ENCODE assay signal across 8 cellular contexts in genomic region chr10:96673318-96674099, GRCh38. TPM values are rescaled to one million over a fixed set of nuclear protein-coding genes. Genes with fewer than 3 reads are reported as not detected.
DNase-seq lines count a peak whose midpoint lies in the region; ATAC-seq and TF ChIP-seq lines count a peak whose summit lies in the region.

No MANE protein-coding gene starts in this region.

- no peak overlapping the region for H3K4me3 Mint-ChIP-seq in MCF 10A (ENCODE audit: unreplicated experiment)

- peak overlapping the region; percentile 56 for H3K27ac ChIP-seq in substantia nigra (ENCODE audit: low read depth, low read length, poor library complexity, severe bottlenecking)

- H3K36me3 Mint-ChIP-seq in MCF 10A (ENCODE audit: insufficient read depth, unreplicated experiment) = no peaks in the 10 kb centered on the region

- no peak overlapping the region for H3K27ac Mint-ChIP-seq in MCF 10A (ENCODE audit: low read depth, unreplicated experiment)

- no peaks in the 10 kb centered on the region for H3K27me3 Mint-ChIP-seq in MCF 10A (ENCODE audit: insufficient read depth, unreplicated experiment)

- DNase-seq in kidney tubule cell (ENCODE audit: low spot score) (peak; percentile 88), substantia nigra (lab: John Stamatoyannopoulos, UW) (peak in 20 of 49 donors; percentile 3 to 37 (median 16)), MCF 10A (ENCODE audit: unreplicated experiment) (no peak), SW480 (ENCODE audit: low spot score) (no peak), COLO668 (lab: John Stamatoyannopoulos, UW; ENCODE audit: unreplicated experiment) (no peak)

- no peaks in the 10 kb centered on the region for H3K9me3 Mint-ChIP-seq in MCF 10A (ENCODE audit: unreplicated experiment)

- CTCF ChIA-PET in MCF 10A (lab: Yijun Ruan, JAX) = interaction anchor here (0.6 to 0.9 kb wide), 2 partner anchors 33 to 537 kb away, joined by 3 read pairs; no protein-coding TSS in a partner anchor

- POLR2A ChIA-PET in MCF 10A (lab: Yijun Ruan, JAX) = no interaction called here

- no peaks in the 10 kb centered on the region for H3K4me1 Mint-ChIP-seq in MCF 10A (ENCODE audit: insufficient read depth, unreplicated experiment)

- intact Hi-C loops in MCF 10A (cut with micrococcal nuclease) = no loop called here

- no TSS peak for BruUV-seq in MCF 10A (replicated peaks; lab: Mats Ljungman, UMichigan)

- ATAC-seq in GM18907 (IDR thresholded peaks at IDR 0.05; ENCODE audit: unreplicated experiment) (peak; percentile 75), HG03175 (IDR thresholded peaks at IDR 0.05; ENCODE audit: unreplicated experiment) (peak; percentile 66)

- no peak for TF ChIP-seq CTCF in WI38 (IDR thresholded peaks at IDR 0.05; ENCODE audit: low read depth, low read length)
- no peak for TF ChIP-seq CTCF in MCF 10A (IDR thresholded peaks at IDR 0.05; ENCODE audit: unreplicated experiment)

- H3K4me3 ChIP-seq in WI38 (ENCODE audit: low read depth, low read length) = peak overlapping the region; percentile 19

RNA-seq across cellular contexts. Expression of gene PIK3AP1, which starts 46.8 kb away (rescaled TPM):
- not detected in 2 replicates for total RNA-seq in MCF 10A (2022)
